ENCODE assay signal across 9 cellular contexts in the genomic region with DNA sequence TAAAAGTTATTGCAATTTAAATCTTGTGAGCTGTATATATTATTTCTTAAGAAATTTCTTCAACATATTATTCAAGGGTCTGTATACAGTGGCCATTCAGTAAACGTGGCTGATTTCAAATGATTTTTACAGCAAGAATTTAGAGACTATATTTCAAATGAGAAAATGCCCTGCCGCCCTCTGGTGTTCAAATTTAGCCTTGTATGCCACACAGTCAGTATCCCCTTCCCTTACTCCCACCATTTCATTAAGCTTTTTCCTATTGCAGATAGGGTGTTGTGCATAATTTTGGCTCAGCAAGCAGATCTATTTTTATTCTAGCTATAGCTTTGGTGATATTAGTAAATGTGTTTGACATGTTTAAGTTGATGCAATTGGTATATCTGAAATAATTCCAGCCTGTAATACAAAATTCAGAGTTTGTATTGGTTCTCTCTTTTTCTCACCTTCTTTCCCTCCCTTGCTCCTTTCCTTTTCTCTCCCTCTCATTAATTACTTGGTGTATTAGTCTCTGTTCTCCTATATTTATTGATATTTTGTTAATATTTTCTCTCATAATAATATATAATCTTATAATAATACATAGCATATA. TPM values are rescaled to one million over a fixed set of nuclear protein-coding genes. Genes with fewer than 3 reads are reported as not detected.
A peak's percentile ranks its signal among the peaks of the same experiment; 100 is the strongest.
DNase-seq lines count a peak whose midpoint lies in the region; ATAC-seq and TF ChIP-seq lines count a peak whose summit lies in the region.
"Had no signal": no experiment of that assay in that cellular context is flagged by ENCODE, and none has a peak within 500 bp of the region (broad histone marks: within the 10 kb centered on the region; RNA-seq: fewer than 3 reads in every experiment).

No MANE protein-coding gene starts in this region.

- dilution Hi-C loops in mammary epithelial cell (cut with HindIII; ENCODE audit: low sequenced_read_pairs): no loop called here

- no peaks in the 10 kb centered on the region for H3K79me2 ChIP-seq in mammary epithelial cell (ENCODE audit: insufficient read depth, low read length)

- H3K36me3 ChIP-seq in mammary epithelial cell (ENCODE audit: insufficient read depth, low read length): no peaks in the 10 kb centered on the region

- no peak overlapping the region for H3K4me3 ChIP-seq in mammary epithelial cell (replicated peaks in 1 of 3; ENCODE audit: insufficient read depth in 1 of 3, low read depth in 2 of 3, low read length in 3 of 3)

- no peaks in the 10 kb centered on the region for H3K36me3 Mint-ChIP-seq in mesothelial cell of epicardium
- H3K36me3 Mint-ChIP-seq in natural killer cell treated with Interleukin-12 subunit alpha and Interleukin-12 subunit beta and Interleukin-15 and Interleukin-18, amount 100 ng/mL, for 72 hours: no peaks in the 10 kb centered on the region
- H3K36me3 Mint-ChIP-seq: activated naive CD4-positive, alpha-beta T cell treated with anti-CD3 and anti-CD28 coated beads, Interleukin-2, amount 50 U/mL, for 24 hours had no signal

- 4% methylated on average over 2 of the region's 2 CpGs for WGBS in mammary epithelial cell (ENCODE audit: low coverage, missing lambda C conversion rate)

- H3K4me1 ChIP-seq in mammary epithelial cell (ENCODE audit: insufficient read depth, low read length): peaks cover 13% of the 10 kb centered on the region

- no TSS peak for BruUV-seq in mammary epithelial cell (replicated peaks; lab: Mats Ljungman, UMichigan)

- ATAC-seq in natural killer cell treated with Interleukin-12 subunit alpha and Interleukin-12 subunit beta and Interleukin-15 and Interleukin-18, amount 100 ng/mL, for 72 hours: no peak
- no peak for ATAC-seq in HG03439 (IDR thresholded peaks at IDR 0.05; ENCODE audit: unreplicated experiment)

- H3K9ac ChIP-seq in mammary epithelial cell (ENCODE audit: insufficient read depth, low read length): no peak overlapping the region

- no peaks in the 10 kb centered on the region for H4K20me1 ChIP-seq in mammary epithelial cell (ENCODE audit: insufficient read depth, low read length)

- in situ Hi-C loops in mammary epithelial cell (cut with MboI; ENCODE audit: low sequenced_read_pairs in 2 of 2): no loop called here

- H2AFZ ChIP-seq in mammary epithelial cell (ENCODE audit: low read depth, low read length): no peak overlapping the region

- DNase-seq in NOMO-1 treated with DMSO at 0.1 percent for 48 hours (lab: John Stamatoyannopoulos, UW; ENCODE audit: unreplicated experiment) (peak; percentile 18), NOMO-1 treated with dmso at 0.1 percent for 144 hours (lab: John Stamatoyannopoulos, UW; ENCODE audit: unreplicated experiment) (no peak), NCI-H2196 (lab: John Stamatoyannopoulos, UW; ENCODE audit: unreplicated experiment) (peak; percentile 22), mammary epithelial cell (peak; percentile 11), mesothelial cell of epicardium (ENCODE audit: low spot score in 2 of 2, unreplicated experiment in 2 of 2) (no peak), NCI-H1930 (lab: John Stamatoyannopoulos, UW) (no peak)
- no peak for DNase-seq in natural killer cell treated with Interleukin-12 subunit alpha and Interleukin-12 subunit beta and Interleukin-15 and Interleukin-18, amount 100 ng/mL, for 72 hours (ENCODE audit: low spot score)

- H3K27me3 Mint-ChIP-seq in mesothelial cell of epicardium (ENCODE audit: low read depth): peaks cover 3% of the 10 kb centered on the region
- H3K27me3 Mint-ChIP-seq in natural killer cell treated with Interleukin-12 subunit alpha and Interleukin-12 subunit beta and Interleukin-15 and Interleukin-18, amount 100 ng/mL, for 72 hours: no peaks in the 10 kb centered on the region

- no peaks in the 10 kb centered on the region for H3K9me3 ChIP-seq in mammary epithelial cell (replicated peaks; ENCODE audit: insufficient read depth, low read length)

- H3K9me3 Mint-ChIP-seq in mesothelial cell of epicardium: no peaks in the 10 kb centered on the region
- H3K9me3 Mint-ChIP-seq in natural killer cell treated with Interleukin-12 subunit alpha and Interleukin-12 subunit beta and Interleukin-15 and Interleukin-18, amount 100 ng/mL, for 72 hours: no peaks in the 10 kb centered on the region
- H3K9me3 Mint-ChIP-seq: activated naive CD4-positive, alpha-beta T cell treated with anti-CD3 and anti-CD28 coated beads, Interleukin-2, amount 50 U/mL, for 24 hours had no signal

- no peak overlapping the region for H3K27ac Mint-ChIP-seq in mesothelial cell of epicardium
- H3K27ac Mint-ChIP-seq in natural killer cell treated with Interleukin-12 subunit alpha and Interleukin-12 subunit beta and Interleukin-15 and Interleukin-18, amount 100 ng/mL, for 72 hours: no peak overlapping the region
- H3K27ac Mint-ChIP-seq: activated naive CD4-positive, alpha-beta T cell treated with anti-CD3 and anti-CD28 coated beads, Interleukin-2, amount 50 U/mL, for 24 hours had no signal

- H3K27ac ChIP-seq in mammary epithelial cell (ENCODE audit: insufficient read depth, low read depth, low read length): no peak overlapping the region

- CTCF ChIA-PET in mammary epithelial cell (lab: Charles Lee; ENCODE audit: low non-redundant PET): interaction anchor here (0.6 kb wide), 1 partner anchor 776 kb away, joined by 3 read pairs; no protein-coding TSS in a partner anchor

- intact Hi-C loops in mammary epithelial cell (cut with micrococcal nuclease): loop anchor here (2.0 to 5.0 kb wide), 3 partner anchors 98 to 565 kb away; a partner anchor contains a TSS

- TF ChIP-seq CTCF in mammary epithelial cell (conservative IDR thresholded peaks at IDR 0.05 in 1 of 2, IDR thresholded peaks at IDR 0.05 in 1 of 2; ENCODE audit: extremely low read depth in 1 of 2, insufficient read depth in 1 of 2, low read depth in 1 of 2, low read length in 2 of 2) (peak; percentile 51 to 67), mesothelial cell of epicardium (IDR thresholded peaks at IDR 0.05; ENCODE audit: unreplicated experiment) (peak; percentile 57)

- no peaks in the 10 kb centered on the region for H3K27me3 ChIP-seq in mammary epithelial cell (ENCODE audit: insufficient read depth, low read length)

- H3K4me3 Mint-ChIP-seq in mesothelial cell of epicardium: no peak overlapping the region
- no peak overlapping the region for H3K4me3 Mint-ChIP-seq in natural killer cell treated with Interleukin-12 subunit alpha and Interleukin-12 subunit beta and Interleukin-15 and Interleukin-18, amount 100 ng/mL, for 72 hours
- H3K4me3 Mint-ChIP-seq: activated naive CD4-positive, alpha-beta T cell treated with anti-CD3 and anti-CD28 coated beads, Interleukin-2, amount 50 U/mL, for 24 hours had no signal

- no peak overlapping the region for H3K4me2 ChIP-seq in mammary epithelial cell (ENCODE audit: insufficient read depth, low read depth, low read length)

- peaks cover 10% of the 10 kb centered on the region for H3K4me1 Mint-ChIP-seq in mesothelial cell of epicardium
- no peaks in the 10 kb centered on the region for H3K4me1 Mint-ChIP-seq in natural killer cell treated with Interleukin-12 subunit alpha and Interleukin-12 subunit beta and Interleukin-15 and Interleukin-18, amount 100 ng/mL, for 72 hours (ENCODE audit: low read depth in 2 of 2)
- H3K4me1 Mint-ChIP-seq: activated naive CD4-positive, alpha-beta T cell treated with anti-CD3 and anti-CD28 coated beads, Interleukin-2, amount 50 U/mL, for 24 hours had no signal

RNA-seq across cellular contexts. Expression of a gene that starts 22.8 kb away (rescaled TPM):
- total RNA-seq in mammary epithelial cell (not detected), mesothelial cell of epicardium (2.2 to 2.6 TPM (median 2.5 TPM) in 3 replicates)
- not detected for polyA plus RNA-seq in mammary epithelial cell
- polyA minus RNA-seq in mammary epithelial cell: not detected
- not detected for total RNA-seq in natural killer cell treated with Interleukin-12 subunit alpha and Interleukin-12 subunit beta and Interleukin-15 and Interleukin-18, amount 100 ng/mL, for 72 hours

Comparison
In these comparisons a context has a peak if more than half of its experiments do, and no peak if none do; other contexts are left out.
1. DNase-seq: peak in NOMO-1 treated with DMSO at 0.1 percent for 48 hours (single experiment), NCI-H2196 (single experiment) and mammary epithelial cell (single experiment); none in NOMO-1 treated with dmso at 0.1 percent for 144 hours (single experiment), mesothelial cell of epicardium (0 of 2), natural killer cell treated with Interleukin-12 subunit alpha and Interleukin-12 subunit beta and Interleukin-15 and Interleukin-18, amount 100 ng/mL, for 72 hours (single experiment) and NCI-H1930 (0 of 2).